Comparison of ENCODE assay signal across 18 cellular contexts in genomic region chr2:74544634-74545033, GRCh38. TPM values are rescaled to one million over a fixed set of nuclear protein-coding genes. Genes with fewer than 3 reads are reported as not detected.
DNase-seq lines count a peak whose midpoint lies in the region; ATAC-seq, FAIRE-seq and TF ChIP-seq lines count a peak whose summit lies in the region.
"Had no signal": no experiment of that assay in that cellular context is flagged by ENCODE, and none has a peak within 500 bp of the region (broad histone marks: within the 10 kb centered on the region; RNA-seq: fewer than 3 reads in every experiment).

No MANE protein-coding gene starts in this region.

- intact Hi-C loops in OCI-LY7 (cut with micrococcal nuclease; ENCODE audit: unreplicated experiment) = loop anchor here (5.0 kb wide), 1 partner anchor 43 kb away; no protein-coding TSS in a partner anchor

- no peak overlapping the region for H3K27ac ChIP-seq in OCI-LY7 (ENCODE audit: low read depth, low read length, poor library complexity, severe bottlenecking)
- no peak overlapping the region for H3K27ac ChIP-seq in keratinocyte (ENCODE audit: control insufficient read depth, insufficient read depth, low read length)
- H3K27ac ChIP-seq: coronary artery, psoas muscle, uterus had no signal

- dilution Hi-C loops in keratinocyte (cut with MboI; ENCODE audit: extremely low pct_ligation_motif_present, low sequenced_read_pairs) = no loop called here

- peak; percentile 8 for DNase-seq in NCI-H345 (lab: John Stamatoyannopoulos, UW)
- no peak for DNase-seq in NCI-H345 treated with DMSO at 0.1 percent for 48 hours (lab: John Stamatoyannopoulos, UW; ENCODE audit: unreplicated experiment)
- no peak for DNase-seq in GM12865 (ENCODE audit: low read depth)
- DNase-seq in OCI-LY7 (ENCODE audit: low spot score) = peak; percentile 31
- no peak for DNase-seq in keratinocyte (ENCODE audit: low read depth, low spot score)
- no peak for DNase-seq in activated effector memory CD4-positive, alpha-beta T cell treated with Interleukin-2 at 50 U/mL for 16 hours
- DNase-seq in nucleus accumbens (lab: John Stamatoyannopoulos, UW) = no peak
- DNase-seq: immature natural killer cell; NCI-H446 treated with DMSO at 0.1 percent for 48 hours; psoas muscle; Right ventricle myocardium superior; stimulated activated CD4-positive, alpha-beta T cell treated with anti-CD3 and anti-CD28 coated beads, Interleukin-2, amount 100 ng/mL, for 24 hours; uterus had no signal

- no peaks in the 10 kb centered on the region for H3K9me1 ChIP-seq in keratinocyte (ENCODE audit: control insufficient read depth, extremely low read depth, insufficient read depth, low read length)

- H3K4me3 ChIP-seq in GM12865 (ENCODE audit: low read depth, low read length) = no peak overlapping the region
- no peak overlapping the region for H3K4me3 ChIP-seq in OCI-LY7 (ENCODE audit: low read depth, low read length, poor library complexity, severe bottlenecking)
- no peak overlapping the region for H3K4me3 ChIP-seq in keratinocyte (ENCODE audit: control insufficient read depth in 2 of 3, extremely low read depth in 1 of 3, insufficient read depth in 2 of 3, low read depth in 1 of 3, low read length in 3 of 3)
- H3K4me3 ChIP-seq: coronary artery, mucosa of descending colon, psoas muscle, uterus had no signal

- ATAC-seq in GM18505 (IDR thresholded peaks at IDR 0.05; ENCODE audit: unreplicated experiment) = no peak
- ATAC-seq: mucosa of descending colon, psoas muscle had no signal

- FAIRE-seq in keratinocyte (lab: Jason Lieb, UNC) = no peak
- FAIRE-seq: TTC549 had no signal

- H3K9me3 ChIP-seq in OCI-LY7 (ENCODE audit: low read length) (no peaks in the 10 kb centered on the region), keratinocyte (ENCODE audit: control insufficient read depth, low read depth, low read length) (no peaks in the 10 kb centered on the region)
- H3K9me3 ChIP-seq: mucosa of descending colon, psoas muscle, uterus had no signal

- TF ChIP-seq CTCF in GM12865 (IDR thresholded peaks at IDR 0.05; ENCODE audit: insufficient read depth, low read depth, low read length, missing control alignments) = peak; percentile 15
- TF ChIP-seq CTCF in OCI-LY7 (conservative IDR thresholded peaks at IDR 0.05; ENCODE audit: low read length) = peak; percentile 73
- TF ChIP-seq CTCF in keratinocyte (optimal IDR thresholded peaks at IDR 0.05 in 1 of 3, IDR thresholded peaks at IDR 0.05 in 1 of 3, conservative IDR thresholded peaks at IDR 0.05 in 1 of 3; ENCODE audit: extremely low read depth in 1 of 3, insufficient read depth in 2 of 3, low read length in 3 of 3) = peak; percentile 36 to 47 (median 40)

- BruUV-seq in OCI-LY7 (replicated peaks; lab: Mats Ljungman, UMichigan) = no TSS peak

- H2AFZ ChIP-seq in OCI-LY7 (ENCODE audit: low read length) (no peak overlapping the region), keratinocyte (ENCODE audit: control insufficient read depth, low read length) (no peak overlapping the region)

- POLR2A ChIA-PET in OCI-LY7 (lab: Charles Lee) = interaction anchor here (0.9 kb wide), 1 partner anchor 13 kb away, joined by 3 read pairs; no protein-coding TSS in a partner anchor

- H4K20me1 ChIP-seq in OCI-LY7 (ENCODE audit: insufficient read depth, low read length) = no peaks in the 10 kb centered on the region
- H4K20me1 ChIP-seq in keratinocyte (ENCODE audit: control insufficient read depth, extremely low read depth, insufficient read depth, low read length) = no peaks in the 10 kb centered on the region

- H3K79me2 ChIP-seq in OCI-LY7 (ENCODE audit: insufficient read depth, low read depth, low read length) (no peaks in the 10 kb centered on the region), keratinocyte (ENCODE audit: control insufficient read depth, insufficient read depth, low read length) (no peaks in the 10 kb centered on the region)

- no peak for TF ChIP-seq POLR2A in GM18505 (IDR thresholded peaks at IDR 0.05; ENCODE audit: borderline replicate concordance, extremely low read depth, insufficient read depth, insufficient read length)

- CTCF ChIA-PET in OCI-LY7 (lab: Charles Lee; ENCODE audit: unreplicated experiment) = interaction anchor here (1.0 kb wide), 1 partner anchor 31 kb away, joined by 3 read pairs; no protein-coding TSS in a partner anchor

- no peaks in the 10 kb centered on the region for H3K4me1 ChIP-seq in OCI-LY7 (ENCODE audit: insufficient read depth, low read length, poor library complexity, severe bottlenecking)
- peaks cover 10% of the 10 kb centered on the region for H3K4me1 ChIP-seq in keratinocyte (ENCODE audit: control insufficient read depth, extremely low read depth, insufficient read depth, low read length)
- H3K4me1 ChIP-seq: uterus had no signal

- H3K4me2 ChIP-seq in OCI-LY7 (ENCODE audit: low read length) = no peak overlapping the region
- H3K4me2 ChIP-seq in keratinocyte (ENCODE audit: control insufficient read depth, extremely low read depth, insufficient read depth, low read depth, low read length) = no peak overlapping the region

- H3K9ac ChIP-seq in keratinocyte (ENCODE audit: control insufficient read depth, extremely low read depth, insufficient read depth, low read length) = no peak overlapping the region

- H3K9me2 ChIP-seq in OCI-LY7 (ENCODE audit: insufficient read depth, low read length) = no peaks in the 10 kb centered on the region

- H3K36me3 ChIP-seq in OCI-LY7 (ENCODE audit: insufficient read depth, low read length) (no peaks in the 10 kb centered on the region), keratinocyte (ENCODE audit: control insufficient read depth in 2 of 2, extremely low read depth in 1 of 2, insufficient read depth in 2 of 2, low read length in 2 of 2) (no peaks in the 10 kb centered on the region)
- H3K36me3 ChIP-seq: uterus had no signal

- H3K27me3 ChIP-seq in keratinocyte (ENCODE audit: control insufficient read depth, extremely low read depth, insufficient read depth, low read length) = no peaks in the 10 kb centered on the region
- H3K27me3 ChIP-seq: uterus had no signal

RNA-seq across cellular contexts. Expression of gene LOXL3, which starts 9.1 kb away (rescaled TPM):
- total RNA-seq in OCI-LY7 (2014; rRNA removed; shearing (Covaris generic)) = 0.72 and 0.98 TPM in 2 replicates
- 0.21 and 0.79 TPM in 2 replicates for total RNA-seq in OCI-LY7 (2022)
- polyA plus RNA-seq in keratinocyte = 0.21 to 0.57 TPM (median 0.26 TPM) in 3 replicates
- polyA plus RNA-seq in keratinocyte (2011; ENCODE audit: low read depth) = not detected
- polyA plus RNA-seq in keratinocyte (2011; cell fraction: cytosol; rRNA removed) = 0.08 and 0.16 TPM in 2 replicates
- polyA plus RNA-seq in keratinocyte (2011; cell fraction: nucleus; rRNA removed) = 0.19 and 0.24 TPM in 2 replicates
- 0.21 and 0.48 TPM in 2 replicates for polyA plus RNA-seq in keratinocyte (2012; ENCODE audit: low replicate concordance)
- 0.20 to 1.2 TPM (median 0.22 TPM) in 3 replicates for polyA minus RNA-seq in keratinocyte
- polyA minus RNA-seq in keratinocyte (2011; cell fraction: cytosol; rRNA and poly(A)+ RNA removed) = not detected
- not detected in 2 replicates for polyA minus RNA-seq in keratinocyte (2011; cell fraction: nucleus; rRNA and poly(A)+ RNA removed)

RNA-seq across cellular contexts. Expression of gene DOK1, which starts 9.9 kb away (rescaled TPM):
- 13.4 and 19.3 TPM in 2 replicates for total RNA-seq in OCI-LY7 (2014; rRNA removed; shearing (Covaris generic))
- total RNA-seq in OCI-LY7 (2022) = 9.5 and 9.7 TPM in 2 replicates
- 0.97 to 2.0 TPM (median 0.99 TPM) in 3 replicates for polyA plus RNA-seq in keratinocyte
- not detected for polyA plus RNA-seq in keratinocyte (2011; ENCODE audit: low read depth)
- 0.69 and 1.5 TPM in 2 replicates for polyA plus RNA-seq in keratinocyte (2011; cell fraction: cytosol; rRNA removed)
- 1.3 and 2.4 TPM in 2 replicates for polyA plus RNA-seq in keratinocyte (2011; cell fraction: nucleus; rRNA removed)
- 0.31 and 2.7 TPM in 2 replicates for polyA plus RNA-seq in keratinocyte (2012; ENCODE audit: low replicate concordance)
- 0.58 to 4.0 TPM (median 0.63 TPM) in 3 replicates for polyA minus RNA-seq in keratinocyte
- 4.2 TPM for polyA minus RNA-seq in keratinocyte (2011; cell fraction: cytosol; rRNA and poly(A)+ RNA removed)
- 1.3 and 1.5 TPM in 2 replicates for polyA minus RNA-seq in keratinocyte (2011; cell fraction: nucleus; rRNA and poly(A)+ RNA removed)

RNA-seq across cellular contexts. Expression of gene HTRA2, which starts 14.9 kb away (rescaled TPM):
- total RNA-seq in OCI-LY7 (2014; rRNA removed; shearing (Covaris generic)) = 54.8 and 60.4 TPM in 2 replicates
- total RNA-seq in OCI-LY7 (2022) = 50.7 and 59.4 TPM in 2 replicates
- 25.5 to 30.8 TPM (median 27.8 TPM) in 3 replicates for polyA plus RNA-seq in keratinocyte
- polyA plus RNA-seq in keratinocyte (2011; ENCODE audit: low read depth) = 9.8 TPM
- 22.1 and 24.5 TPM in 2 replicates for polyA plus RNA-seq in keratinocyte (2011; cell fraction: cytosol; rRNA removed)
- 41.7 and 47.6 TPM in 2 replicates for polyA plus RNA-seq in keratinocyte (2011; cell fraction: nucleus; rRNA removed)
- 24.8 and 27.4 TPM in 2 replicates for polyA plus RNA-seq in keratinocyte (2012; ENCODE audit: low replicate concordance)
- 25.3 to 46.8 TPM (median 32.1 TPM) in 3 replicates for polyA minus RNA-seq in keratinocyte
- polyA minus RNA-seq in keratinocyte (2011; cell fraction: cytosol; rRNA and poly(A)+ RNA removed) = 17.6 TPM
- 16.9 and 17.5 TPM in 2 replicates for polyA minus RNA-seq in keratinocyte (2011; cell fraction: nucleus; rRNA and poly(A)+ RNA removed)

RNA-seq across cellular contexts. Expression of gene AUP1, which starts 15.1 kb away (rescaled TPM):
- 163 and 188 TPM in 2 replicates for total RNA-seq in OCI-LY7 (2014; rRNA removed; shearing (Covaris generic))
- 121 and 122 TPM in 2 replicates for total RNA-seq in OCI-LY7 (2022)
- 94.9 to 141 TPM (median 114 TPM) in 3 replicates for polyA plus RNA-seq in keratinocyte
- 67.0 TPM for polyA plus RNA-seq in keratinocyte (2011; ENCODE audit: low read depth)
- polyA plus RNA-seq in keratinocyte (2011; cell fraction: cytosol; rRNA removed) = 80.9 and 85.3 TPM in 2 replicates
- polyA plus RNA-seq in keratinocyte (2011; cell fraction: nucleus; rRNA removed) = 290 and 315 TPM in 2 replicates
- polyA plus RNA-seq in keratinocyte (2012; ENCODE audit: low replicate concordance) = 91.4 and 132 TPM in 2 replicates
- polyA minus RNA-seq in keratinocyte = 95.5 to 104 TPM (median 98.0 TPM) in 3 replicates
- 87.1 TPM for polyA minus RNA-seq in keratinocyte (2011; cell fraction: cytosol; rRNA and poly(A)+ RNA removed)
- 54.7 and 60.1 TPM in 2 replicates for polyA minus RNA-seq in keratinocyte (2011; cell fraction: nucleus; rRNA and poly(A)+ RNA removed)

RNA-seq across cellular contexts. Expression of gene DQX1, which starts 18.6 kb away (rescaled TPM):
- total RNA-seq in OCI-LY7 (2014; rRNA removed; shearing (Covaris generic)) = 0.32 and 0.54 TPM in 2 replicates
- total RNA-seq in OCI-LY7 (2022) = 0.76 and 1.8 TPM in 2 replicates
- 5.7 to 10.2 TPM (median 5.9 TPM) in 3 replicates for polyA plus RNA-seq in keratinocyte
- polyA plus RNA-seq in keratinocyte (2011; ENCODE audit: low read depth) = 3.4 TPM
- polyA plus RNA-seq in keratinocyte (2011; cell fraction: cytosol; rRNA removed) = 2.8 and 3.4 TPM in 2 replicates
- 28.6 and 31.7 TPM in 2 replicates for polyA plus RNA-seq in keratinocyte (2011; cell fraction: nucleus; rRNA removed)
- polyA plus RNA-seq in keratinocyte (2012; ENCODE audit: low replicate concordance) = 2.9 and 5.9 TPM in 2 replicates
- polyA minus RNA-seq in keratinocyte = 0.98 to 6.3 TPM (median 4.8 TPM) in 3 replicates
- polyA minus RNA-seq in keratinocyte (2011; cell fraction: cytosol; rRNA and poly(A)+ RNA removed) = 2.9 TPM
- 3.2 and 5.7 TPM in 2 replicates for polyA minus RNA-seq in keratinocyte (2011; cell fraction: nucleus; rRNA and poly(A)+ RNA removed)
- total RNA-seq: psoas muscle, Right ventricle myocardium superior, uterus had no signal
- polyA plus RNA-seq: AG04450, immature natural killer cell had no signal

Comparison
In these comparisons a context has a peak if more than half of its experiments do, and no peak if none do; other contexts are left out.
1. DNase-seq: peak in NCI-H345 (single experiment) and OCI-LY7 (single experiment); none in NCI-H345 treated with DMSO at 0.1 percent for 48 hours (single experiment), GM12865 (single experiment), keratinocyte (single experiment), activated effector memory CD4-positive, alpha-beta T cell treated with Interleukin-2 at 50 U/mL for 16 hours (single experiment) and nucleus accumbens (0 of 56).
2. CTCF ChIP-seq: peak in every context shown above with its lines; median percentile 73 in OCI-LY7; 40 in keratinocyte; 15 in GM12865.